2 cellular contexts compared by ENCODE assay signal in the genomic region with DNA sequence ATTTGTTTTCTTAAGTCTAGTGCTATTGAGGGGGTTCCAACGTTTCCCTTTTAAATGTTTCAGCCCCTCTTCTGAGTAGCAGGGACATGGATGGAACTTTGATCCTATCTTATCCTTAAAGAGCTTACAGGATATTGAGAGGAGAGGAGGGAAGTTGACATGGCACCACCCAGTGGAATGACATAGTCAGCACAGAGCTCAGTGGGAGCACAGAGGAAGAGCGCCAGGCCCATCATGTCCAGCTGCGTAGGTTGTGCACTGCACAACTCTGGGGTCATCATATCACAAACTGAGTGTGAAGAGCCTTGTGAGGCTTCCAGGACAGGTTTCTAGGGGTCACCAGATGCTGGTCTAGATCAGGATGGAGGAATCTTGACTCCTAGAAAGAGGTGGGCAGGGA.
TF ChIP-seq lines count a peak whose summit lies in the region.

No MANE protein-coding gene starts in this region.

TF ChIP-seq in A549, 52 proteins besides CTCF, POLR2A, EP300 and RAD21 (continued from another document):
- TF ChIP-seq RCOR1 (IDR thresholded peaks at IDR 0.05; ENCODE audit: low read depth, low read length) (no peak), ZSCAN20 (CRISPR knock-in tag; IDR thresholded peaks at IDR 0.05) (no peak), KDM1A (IDR thresholded peaks at IDR 0.05; ENCODE audit: low read depth) (no peak), JUNB (IDR thresholded peaks at IDR 0.05) (no peak), RNF2 (IDR thresholded peaks at IDR 0.05; ENCODE audit: borderline replicate concordance, low read depth) (no peak), GATA3 (IDR thresholded peaks at IDR 0.05; ENCODE audit: borderline replicate concordance) (no peak), FOXS1 (CRISPR knock-in tag; IDR thresholded peaks at IDR 0.05) (no peak), POLR2AphosphoS2 (conservative IDR thresholded peaks at IDR 0.05; ENCODE audit: low read length) (no peak)
- TF ChIP-seq, protein P1, sequence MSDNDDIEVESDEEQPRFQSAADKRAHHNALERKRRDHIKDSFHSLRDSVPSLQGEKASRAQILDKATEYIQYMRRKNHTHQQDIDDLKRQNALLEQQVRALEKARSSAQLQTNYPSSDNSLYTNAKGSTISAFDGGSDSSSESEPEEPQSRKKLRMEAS (IDR thresholded peaks at IDR 0.05), result no peak
- TF ChIP-seq, protein P2, sequence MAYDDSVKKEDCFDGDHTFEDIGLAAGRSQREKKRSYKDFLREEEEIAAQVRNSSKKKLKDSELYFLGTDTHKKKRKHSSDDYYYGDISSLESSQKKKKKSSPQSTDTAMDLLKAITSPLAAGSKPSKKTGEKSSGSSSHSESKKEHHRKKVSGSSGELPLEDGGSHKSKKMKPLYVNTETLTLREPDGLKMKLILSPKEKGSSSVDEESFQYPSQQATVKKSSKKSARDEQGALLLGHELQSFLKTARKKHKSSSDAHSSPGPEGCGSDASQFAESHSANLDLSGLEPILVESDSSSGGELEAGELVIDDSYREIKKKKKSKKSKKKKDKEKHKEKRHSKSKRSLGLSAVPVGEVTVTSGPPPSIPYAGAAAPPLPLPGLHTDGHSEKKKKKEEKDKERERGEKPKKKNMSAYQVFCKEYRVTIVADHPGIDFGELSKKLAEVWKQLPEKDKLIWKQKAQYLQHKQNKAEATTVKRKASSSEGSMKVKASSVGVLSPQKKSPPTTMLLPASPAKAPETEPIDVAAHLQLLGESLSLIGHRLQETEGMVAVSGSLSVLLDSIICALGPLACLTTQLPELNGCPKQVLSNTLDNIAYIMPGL (CRISPR knock-in tag; IDR thresholded peaks at IDR 0.05; ENCODE audit: borderline replicate concordance), result no peak
TF ChIP-seq in A549: peak in this region for 0.

TF ChIP-seq in HCT116, 20 proteins besides CTCF, POLR2A, EP300 and RAD21:
- TF ChIP-seq POLR2AphosphoS5 (IDR thresholded peaks at IDR 0.05; ENCODE audit: low read depth, low read length), result no peak
- TF ChIP-seq EZH2phosphoT487 (IDR thresholded peaks at IDR 0.05; ENCODE audit: borderline replicate concordance), result no peak
- no peak for TF ChIP-seq FOSL1 (IDR thresholded peaks at IDR 0.05; ENCODE audit: low read depth)
- TF ChIP-seq EGR1 (IDR thresholded peaks at IDR 0.05; ENCODE audit: low read depth), result no peak
- TF ChIP-seq CBX3 (IDR thresholded peaks at IDR 0.05; ENCODE audit: low read depth), result no peak
- TF ChIP-seq YY1 (IDR thresholded peaks at IDR 0.05; ENCODE audit: extremely low read depth, insufficient replicate concordance, low read depth, low read length), result no peak
- TF ChIP-seq JUND (IDR thresholded peaks at IDR 0.05), result no peak
- TF ChIP-seq, protein P3, sequence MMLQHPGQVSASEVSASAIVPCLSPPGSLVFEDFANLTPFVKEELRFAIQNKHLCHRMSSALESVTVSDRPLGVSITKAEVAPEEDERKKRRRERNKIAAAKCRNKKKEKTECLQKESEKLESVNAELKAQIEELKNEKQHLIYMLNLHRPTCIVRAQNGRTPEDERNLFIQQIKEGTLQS (IDR thresholded peaks at IDR 0.05), result no peak
- TF ChIP-seq SIN3A (IDR thresholded peaks at IDR 0.05; ENCODE audit: low read depth), result no peak
- TF ChIP-seq, protein P1 (IDR thresholded peaks at IDR 0.05), result no peak
- TF ChIP-seq SRF (IDR thresholded peaks at IDR 0.05; ENCODE audit: low read depth), result no peak
- TF ChIP-seq, protein P4, sequence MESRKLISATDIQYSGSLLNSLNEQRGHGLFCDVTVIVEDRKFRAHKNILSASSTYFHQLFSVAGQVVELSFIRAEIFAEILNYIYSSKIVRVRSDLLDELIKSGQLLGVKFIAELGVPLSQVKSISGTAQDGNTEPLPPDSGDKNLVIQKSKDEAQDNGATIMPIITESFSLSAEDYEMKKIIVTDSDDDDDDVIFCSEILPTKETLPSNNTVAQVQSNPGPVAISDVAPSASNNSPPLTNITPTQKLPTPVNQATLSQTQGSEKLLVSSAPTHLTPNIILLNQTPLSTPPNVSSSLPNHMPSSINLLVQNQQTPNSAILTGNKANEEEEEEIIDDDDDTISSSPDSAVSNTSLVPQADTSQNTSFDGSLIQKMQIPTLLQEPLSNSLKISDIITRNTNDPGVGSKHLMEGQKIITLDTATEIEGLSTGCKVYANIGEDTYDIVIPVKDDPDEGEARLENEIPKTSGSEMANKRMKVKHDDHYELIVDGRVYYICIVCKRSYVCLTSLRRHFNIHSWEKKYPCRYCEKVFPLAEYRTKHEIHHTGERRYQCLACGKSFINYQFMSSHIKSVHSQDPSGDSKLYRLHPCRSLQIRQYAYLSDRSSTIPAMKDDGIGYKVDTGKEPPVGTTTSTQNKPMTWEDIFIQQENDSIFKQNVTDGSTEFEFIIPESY (IDR thresholded peaks at IDR 0.05; ENCODE audit: extremely low read depth, insufficient replicate concordance, low read length), result no peak
- TF ChIP-seq ZFX (IDR thresholded peaks at IDR 0.05), result no peak
